In genomic region chr15:88467073-88467934, GRCh38 we compare ENCODE assay signal across 1 cellular context.
TF ChIP-seq lines count a peak whose summit lies in the region.

Gene MRPL46 (minus strand): TSS chr15:88467388. CDS start chr15:88467377, 11 bp downstream.
Gene MRPS11 (plus strand): TSS chr15:88467708. CDS start chr15:88467718, 10 bp downstream.

TF ChIP-seq in HepG2, 621 proteins besides CTCF, POLR2A, EP300 and RAD21 (continued from another document and continues in another):
- TF ChIP-seq, protein P1, sequence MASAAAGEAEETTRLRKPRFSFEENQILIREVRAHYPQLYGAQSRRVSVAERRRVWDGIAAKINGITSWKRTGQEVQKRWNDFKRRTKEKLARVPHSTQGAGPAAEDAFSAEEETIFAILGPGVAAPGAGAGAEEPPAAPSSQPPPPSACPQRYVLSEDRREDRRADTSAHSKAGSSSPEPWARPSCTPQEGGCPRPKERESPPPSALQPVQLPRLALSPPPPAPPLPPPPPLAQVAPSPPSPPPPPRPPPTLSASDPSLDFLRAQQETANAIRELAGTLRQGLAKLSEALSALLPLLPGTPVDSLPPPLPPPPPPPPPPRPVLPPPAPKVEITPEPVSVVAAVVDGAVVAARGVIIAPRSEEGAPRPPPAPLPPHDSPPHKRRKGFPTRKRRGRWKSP (CRISPR knock-in tag; IDR thresholded peaks at IDR 0.05): no peak
- TF ChIP-seq ZSCAN5A (CRISPR knock-in tag; IDR thresholded peaks at IDR 0.05; ENCODE audit: borderline replicate concordance) (no peak), ZNF180 (CRISPR knock-in tag; IDR thresholded peaks at IDR 0.05; ENCODE audit: borderline replicate concordance, low read depth) (peak; percentile 85), THAP11 (CRISPR knock-in tag; IDR thresholded peaks at IDR 0.05) (peak; percentile 86), ZNF510 (CRISPR knock-in tag; IDR thresholded peaks at IDR 0.05; ENCODE audit: low read depth) (peak; percentile 62; the same call in 1 of the 2 replicates), ZNF12 (CRISPR knock-in tag; IDR thresholded peaks at IDR 0.05) (no peak), NFYB (CRISPR knock-in tag; IDR thresholded peaks at IDR 0.05) (peak; percentile 29; the same call in 1 of the 2 replicates), ZNF431 (CRISPR knock-in tag; IDR thresholded peaks at IDR 0.05; ENCODE audit: borderline replicate concordance, low read depth) (no peak), SATB2 (CRISPR knock-in tag; IDR thresholded peaks at IDR 0.05) (0 out of 2 replicates have a peak, but pooled peaks have one; percentile 46), ARID4A (CRISPR knock-in tag; IDR thresholded peaks at IDR 0.05; ENCODE audit: borderline replicate concordance) (peak; percentile 90), ZBTB38 (CRISPR knock-in tag; IDR thresholded peaks at IDR 0.05) (peak; percentile 25; the same call in 1 of the 2 replicates), ZNF7 (CRISPR knock-in tag; IDR thresholded peaks at IDR 0.05) (no peak), GABPA (IDR thresholded peaks at IDR 0.05; ENCODE audit: low read depth, low read length) (no peak), GABPA (CRISPR knock-in tag; IDR thresholded peaks at IDR 0.05; ENCODE audit: low read depth) (peak; percentile 70), ZNF275 (CRISPR knock-in tag; IDR thresholded peaks at IDR 0.05; ENCODE audit: borderline replicate concordance) (0 out of 2 replicates have a peak, but pooled peaks have one; percentile 56), ZKSCAN1 (IDR thresholded peaks at IDR 0.05; ENCODE audit: low read length) (no peak), DNMT3B (CRISPR knock-in tag; conservative IDR thresholded peaks at IDR 0.05) (0 out of 2 replicates have a peak, but pooled peaks have one; percentile 47), FOSL2 (CRISPR knock-in tag; IDR thresholded peaks at IDR 0.05) (peak; percentile 49), FIP1L1 (IDR thresholded peaks at IDR 0.05; ENCODE audit: borderline replicate concordance, insufficient read depth, low read depth, low read length) (no peak), FOXC1 (CRISPR knock-in tag; IDR thresholded peaks at IDR 0.05; ENCODE audit: borderline replicate concordance) (peak; percentile 63; the same call in 1 of the 2 replicates), MAFG (CRISPR knock-in tag; IDR thresholded peaks at IDR 0.05) (no peak), ZNF550 (CRISPR knock-in tag; IDR thresholded peaks at IDR 0.05; ENCODE audit: borderline replicate concordance) (no peak; the same call in 1 of the 2 replicates), CREM (IDR thresholded peaks at IDR 0.05) (peak; percentile 88), CREM (CRISPR knock-in tag; IDR thresholded peaks at IDR 0.05) (no peak), ZNF335 (CRISPR knock-in tag; IDR thresholded peaks at IDR 0.05) (no peak), HOXA5 (CRISPR knock-in tag; IDR thresholded peaks at IDR 0.05) (0 out of 2 replicates have a peak, but pooled peaks have one; percentile 63), RCOR2 (CRISPR knock-in tag; IDR thresholded peaks at IDR 0.05) (no peak), SNAPC2 (CRISPR knock-in tag; IDR thresholded peaks at IDR 0.05) (no peak), STAT5B (CRISPR knock-in tag; IDR thresholded peaks at IDR 0.05) (no peak)
- TF ChIP-seq, protein P2, sequence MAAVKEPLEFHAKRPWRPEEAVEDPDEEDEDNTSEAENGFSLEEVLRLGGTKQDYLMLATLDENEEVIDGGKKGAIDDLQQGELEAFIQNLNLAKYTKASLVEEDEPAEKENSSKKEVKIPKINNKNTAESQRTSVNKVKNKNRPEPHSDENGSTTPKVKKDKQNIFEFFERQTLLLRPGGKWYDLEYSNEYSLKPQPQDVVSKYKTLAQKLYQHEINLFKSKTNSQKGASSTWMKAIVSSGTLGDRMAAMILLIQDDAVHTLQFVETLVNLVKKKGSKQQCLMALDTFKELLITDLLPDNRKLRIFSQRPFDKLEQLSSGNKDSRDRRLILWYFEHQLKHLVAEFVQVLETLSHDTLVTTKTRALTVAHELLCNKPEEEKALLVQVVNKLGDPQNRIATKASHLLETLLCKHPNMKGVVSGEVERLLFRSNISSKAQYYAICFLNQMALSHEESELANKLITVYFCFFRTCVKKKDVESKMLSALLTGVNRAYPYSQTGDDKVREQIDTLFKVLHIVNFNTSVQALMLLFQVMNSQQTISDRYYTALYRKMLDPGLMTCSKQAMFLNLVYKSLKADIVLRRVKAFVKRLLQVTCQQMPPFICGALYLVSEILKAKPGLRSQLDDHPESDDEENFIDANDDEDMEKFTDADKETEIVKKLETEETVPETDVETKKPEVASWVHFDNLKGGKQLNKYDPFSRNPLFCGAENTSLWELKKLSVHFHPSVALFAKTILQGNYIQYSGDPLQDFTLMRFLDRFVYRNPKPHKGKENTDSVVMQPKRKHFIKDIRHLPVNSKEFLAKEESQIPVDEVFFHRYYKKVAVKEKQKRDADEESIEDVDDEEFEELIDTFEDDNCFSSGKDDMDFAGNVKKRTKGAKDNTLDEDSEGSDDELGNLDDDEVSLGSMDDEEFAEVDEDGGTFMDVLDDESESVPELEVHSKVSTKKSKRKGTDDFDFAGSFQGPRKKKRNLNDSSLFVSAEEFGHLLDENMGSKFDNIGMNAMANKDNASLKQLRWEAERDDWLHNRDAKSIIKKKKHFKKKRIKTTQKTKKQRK (IDR thresholded peaks at IDR 0.05; ENCODE audit: low read length): no peak
- TF ChIP-seq, protein P3, sequence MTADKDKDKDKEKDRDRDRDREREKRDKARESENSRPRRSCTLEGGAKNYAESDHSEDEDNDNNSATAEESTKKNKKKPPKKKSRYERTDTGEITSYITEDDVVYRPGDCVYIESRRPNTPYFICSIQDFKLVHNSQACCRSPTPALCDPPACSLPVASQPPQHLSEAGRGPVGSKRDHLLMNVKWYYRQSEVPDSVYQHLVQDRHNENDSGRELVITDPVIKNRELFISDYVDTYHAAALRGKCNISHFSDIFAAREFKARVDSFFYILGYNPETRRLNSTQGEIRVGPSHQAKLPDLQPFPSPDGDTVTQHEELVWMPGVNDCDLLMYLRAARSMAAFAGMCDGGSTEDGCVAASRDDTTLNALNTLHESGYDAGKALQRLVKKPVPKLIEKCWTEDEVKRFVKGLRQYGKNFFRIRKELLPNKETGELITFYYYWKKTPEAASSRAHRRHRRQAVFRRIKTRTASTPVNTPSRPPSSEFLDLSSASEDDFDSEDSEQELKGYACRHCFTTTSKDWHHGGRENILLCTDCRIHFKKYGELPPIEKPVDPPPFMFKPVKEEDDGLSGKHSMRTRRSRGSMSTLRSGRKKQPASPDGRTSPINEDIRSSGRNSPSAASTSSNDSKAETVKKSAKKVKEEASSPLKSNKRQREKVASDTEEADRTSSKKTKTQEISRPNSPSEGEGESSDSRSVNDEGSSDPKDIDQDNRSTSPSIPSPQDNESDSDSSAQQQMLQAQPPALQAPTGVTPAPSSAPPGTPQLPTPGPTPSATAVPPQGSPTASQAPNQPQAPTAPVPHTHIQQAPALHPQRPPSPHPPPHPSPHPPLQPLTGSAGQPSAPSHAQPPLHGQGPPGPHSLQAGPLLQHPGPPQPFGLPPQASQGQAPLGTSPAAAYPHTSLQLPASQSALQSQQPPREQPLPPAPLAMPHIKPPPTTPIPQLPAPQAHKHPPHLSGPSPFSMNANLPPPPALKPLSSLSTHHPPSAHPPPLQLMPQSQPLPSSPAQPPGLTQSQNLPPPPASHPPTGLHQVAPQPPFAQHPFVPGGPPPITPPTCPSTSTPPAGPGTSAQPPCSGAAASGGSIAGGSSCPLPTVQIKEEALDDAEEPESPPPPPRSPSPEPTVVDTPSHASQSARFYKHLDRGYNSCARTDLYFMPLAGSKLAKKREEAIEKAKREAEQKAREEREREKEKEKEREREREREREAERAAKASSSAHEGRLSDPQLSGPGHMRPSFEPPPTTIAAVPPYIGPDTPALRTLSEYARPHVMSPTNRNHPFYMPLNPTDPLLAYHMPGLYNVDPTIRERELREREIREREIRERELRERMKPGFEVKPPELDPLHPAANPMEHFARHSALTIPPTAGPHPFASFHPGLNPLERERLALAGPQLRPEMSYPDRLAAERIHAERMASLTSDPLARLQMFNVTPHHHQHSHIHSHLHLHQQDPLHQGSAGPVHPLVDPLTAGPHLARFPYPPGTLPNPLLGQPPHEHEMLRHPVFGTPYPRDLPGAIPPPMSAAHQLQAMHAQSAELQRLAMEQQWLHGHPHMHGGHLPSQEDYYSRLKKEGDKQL (CRISPR knock-in tag; IDR thresholded peaks at IDR 0.05; ENCODE audit: low read depth): no peak
- TF ChIP-seq, protein P4, sequence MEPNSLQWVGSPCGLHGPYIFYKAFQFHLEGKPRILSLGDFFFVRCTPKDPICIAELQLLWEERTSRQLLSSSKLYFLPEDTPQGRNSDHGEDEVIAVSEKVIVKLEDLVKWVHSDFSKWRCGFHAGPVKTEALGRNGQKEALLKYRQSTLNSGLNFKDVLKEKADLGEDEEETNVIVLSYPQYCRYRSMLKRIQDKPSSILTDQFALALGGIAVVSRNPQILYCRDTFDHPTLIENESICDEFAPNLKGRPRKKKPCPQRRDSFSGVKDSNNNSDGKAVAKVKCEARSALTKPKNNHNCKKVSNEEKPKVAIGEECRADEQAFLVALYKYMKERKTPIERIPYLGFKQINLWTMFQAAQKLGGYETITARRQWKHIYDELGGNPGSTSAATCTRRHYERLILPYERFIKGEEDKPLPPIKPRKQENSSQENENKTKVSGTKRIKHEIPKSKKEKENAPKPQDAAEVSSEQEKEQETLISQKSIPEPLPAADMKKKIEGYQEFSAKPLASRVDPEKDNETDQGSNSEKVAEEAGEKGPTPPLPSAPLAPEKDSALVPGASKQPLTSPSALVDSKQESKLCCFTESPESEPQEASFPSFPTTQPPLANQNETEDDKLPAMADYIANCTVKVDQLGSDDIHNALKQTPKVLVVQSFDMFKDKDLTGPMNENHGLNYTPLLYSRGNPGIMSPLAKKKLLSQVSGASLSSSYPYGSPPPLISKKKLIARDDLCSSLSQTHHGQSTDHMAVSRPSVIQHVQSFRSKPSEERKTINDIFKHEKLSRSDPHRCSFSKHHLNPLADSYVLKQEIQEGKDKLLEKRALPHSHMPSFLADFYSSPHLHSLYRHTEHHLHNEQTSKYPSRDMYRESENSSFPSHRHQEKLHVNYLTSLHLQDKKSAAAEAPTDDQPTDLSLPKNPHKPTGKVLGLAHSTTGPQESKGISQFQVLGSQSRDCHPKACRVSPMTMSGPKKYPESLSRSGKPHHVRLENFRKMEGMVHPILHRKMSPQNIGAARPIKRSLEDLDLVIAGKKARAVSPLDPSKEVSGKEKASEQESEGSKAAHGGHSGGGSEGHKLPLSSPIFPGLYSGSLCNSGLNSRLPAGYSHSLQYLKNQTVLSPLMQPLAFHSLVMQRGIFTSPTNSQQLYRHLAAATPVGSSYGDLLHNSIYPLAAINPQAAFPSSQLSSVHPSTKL (CRISPR knock-in tag; IDR thresholded peaks at IDR 0.05): peak; percentile 21
- TF ChIP-seq, protein P5, sequence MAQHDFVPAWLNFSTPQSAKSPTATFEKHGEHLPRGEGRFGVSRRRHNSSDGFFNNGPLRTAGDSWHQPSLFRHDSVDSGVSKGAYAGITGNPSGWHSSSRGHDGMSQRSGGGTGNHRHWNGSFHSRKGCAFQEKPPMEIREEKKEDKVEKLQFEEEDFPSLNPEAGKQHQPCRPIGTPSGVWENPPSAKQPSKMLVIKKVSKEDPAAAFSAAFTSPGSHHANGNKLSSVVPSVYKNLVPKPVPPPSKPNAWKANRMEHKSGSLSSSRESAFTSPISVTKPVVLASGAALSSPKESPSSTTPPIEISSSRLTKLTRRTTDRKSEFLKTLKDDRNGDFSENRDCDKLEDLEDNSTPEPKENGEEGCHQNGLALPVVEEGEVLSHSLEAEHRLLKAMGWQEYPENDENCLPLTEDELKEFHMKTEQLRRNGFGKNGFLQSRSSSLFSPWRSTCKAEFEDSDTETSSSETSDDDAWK (CRISPR knock-in tag; IDR thresholded peaks at IDR 0.05): no peak
